In genomic region chr15:68821898-68822380, GRCh38 we compare ENCODE assay signal across 8 cellular contexts. TPM values are rescaled to one million over a fixed set of nuclear protein-coding genes. Genes with fewer than 3 reads are reported as not detected.
A peak's percentile ranks its signal among the peaks of the same experiment; 100 is the strongest.
DNase-seq lines count a peak whose midpoint lies in the region; ATAC-seq and TF ChIP-seq lines count a peak whose summit lies in the region.

No MANE protein-coding gene starts in this region.

- no peaks in the 10 kb centered on the region for H3F3A ChIP-seq in PC-3 (ENCODE audit: low read length, unreplicated experiment)

- H3K4me1 Mint-ChIP-seq in activated CD4-positive, alpha-beta T cell treated with anti-CD3 and anti-CD28 coated beads for 36 hours: peaks cover 15% of the 10 kb centered on the region
- H3K4me1 Mint-ChIP-seq in dendritic cell treated with granulocyte-macrophage colony-stimulating factor and Interleukin-4, amounts not matched to agents 40 ng/mL and 50 ng/mL, for 4 days (ENCODE audit: low read depth): peaks cover 19% of the 10 kb centered on the region
- peaks cover 16 to 22% of the 10 kb centered on the region in 2 donors for H3K4me1 Mint-ChIP-seq in natural killer cell treated with Interleukin-12 subunit alpha and Interleukin-12 subunit beta and Interleukin-15 and Interleukin-18, amount 100 ng/mL, for 72 hours (ENCODE audit: low read depth in 2 of 2)

- no peaks in the 10 kb centered on the region for H3K36me3 ChIP-seq in PC-3 (ENCODE audit: low read depth, low read length)

- peak overlapping the region; percentile 76 for H2AFZ ChIP-seq in PC-3 (ENCODE audit: low read length)

- H3K4me3 ChIP-seq in PC-3 (ENCODE audit: low read length): peak overlapping the region; percentile 98

- H3K9me2 ChIP-seq in PC-3 (replicated peaks; ENCODE audit: low read length): no peaks in the 10 kb centered on the region

- no peaks in the 10 kb centered on the region for H3K9me3 Mint-ChIP-seq in activated CD4-positive, alpha-beta T cell treated with anti-CD3 and anti-CD28 coated beads for 36 hours (ENCODE audit: low read depth)
- H3K9me3 Mint-ChIP-seq in dendritic cell treated with granulocyte-macrophage colony-stimulating factor and Interleukin-4, amounts not matched to agents 40 ng/mL and 50 ng/mL, for 4 days: no peaks in the 10 kb centered on the region
- no peaks in the 10 kb centered on the region for H3K9me3 Mint-ChIP-seq in natural killer cell treated with Interleukin-12 subunit alpha and Interleukin-12 subunit beta and Interleukin-15 and Interleukin-18, amount 100 ng/mL, for 72 hours

- H3K79me2 ChIP-seq in PC-3 (ENCODE audit: low read length): peaks cover 58% of the 10 kb centered on the region

- POLR2A ChIA-PET in activated CD4-positive, alpha-beta T cell treated with anti-CD3 and anti-CD28 coated beads for 36 hours (lab: Charles Lee): interaction anchor here (0.6 kb wide), 1 partner anchor 634 kb away, joined by 4 read pairs; no protein-coding TSS in a partner anchor
- POLR2A ChIA-PET in PC-3 (lab: Charles Lee; ENCODE audit: unreplicated experiment): no interaction called here

- TF ChIP-seq CTCF in PC-3 (conservative IDR thresholded peaks at IDR 0.05; ENCODE audit: low read depth, low read length): no peak

- intact Hi-C loops in activated CD4-positive, alpha-beta T cell treated with anti-CD3 and anti-CD28 coated beads for 36 hours (cut with DNase I, micrococcal nuclease): loop anchor here in 1 of 2 experiments (10.0 kb wide), 1 partner anchor 547 kb away; the partner anchor contains the start of gene FEM1B
- intact Hi-C loops in PC-3 (cut with micrococcal nuclease): no loop called here
- intact Hi-C loops in dendritic cell treated with granulocyte-macrophage colony-stimulating factor and Interleukin-4, amounts not matched to agents 40 ng/mL and 50 ng/mL, for 4 days (cut with micrococcal nuclease): no loop called here

- peaks cover 19% of the 10 kb centered on the region for H3K36me3 Mint-ChIP-seq in activated CD4-positive, alpha-beta T cell treated with anti-CD3 and anti-CD28 coated beads for 36 hours (ENCODE audit: low read depth)
- peaks cover 28% of the 10 kb centered on the region for H3K36me3 Mint-ChIP-seq in dendritic cell treated with granulocyte-macrophage colony-stimulating factor and Interleukin-4, amounts not matched to agents 40 ng/mL and 50 ng/mL, for 4 days (ENCODE audit: low read depth)
- H3K36me3 Mint-ChIP-seq in natural killer cell treated with Interleukin-12 subunit alpha and Interleukin-12 subunit beta and Interleukin-15 and Interleukin-18, amount 100 ng/mL, for 72 hours: peaks cover 6% of the 10 kb centered on the region

- DNase-seq in activated CD4-positive, alpha-beta T cell treated with anti-CD3 and anti-CD28 coated beads for 36 hours: peak; percentile 51
- DNase-seq in activated CD4-positive, alpha-beta T cell treated with anti-CD3 and anti-CD28 coated beads, Interleukin-2, amount 50 U/mL, for 4 hours: no peak
- DNase-seq in PC-3: peak; percentile 60
- no peak for DNase-seq in natural killer cell treated with Interleukin-12 subunit alpha and Interleukin-12 subunit beta and Interleukin-15 and Interleukin-18, amount 100 ng/mL, for 72 hours (ENCODE audit: low spot score)
- DNase-seq in NCI-H1417 treated with DMSO at 0.1 percent for 48 hours (lab: John Stamatoyannopoulos, UW): no peak
- no peak for DNase-seq in ureter (ENCODE audit: low spot score)

- CTCF ChIA-PET in activated CD4-positive, alpha-beta T cell treated with anti-CD3 and anti-CD28 coated beads for 36 hours (lab: Charles Lee): interaction anchor here (1.0 kb wide), 1 partner anchor 29 kb away, joined by 4 read pairs; no protein-coding TSS in a partner anchor
- CTCF ChIA-PET in PC-3 (lab: Charles Lee): no interaction called here

- ATAC-seq in activated CD4-positive, alpha-beta T cell treated with anti-CD3 and anti-CD28 coated beads for 36 hours: no peak
- ATAC-seq in PC-3 (no peak), esophagus mucosa (no peak)
- no peak for ATAC-seq in natural killer cell treated with Interleukin-12 subunit alpha and Interleukin-12 subunit beta and Interleukin-15 and Interleukin-18, amount 100 ng/mL, for 72 hours

- H3K9me3 ChIP-seq in PC-3 (ENCODE audit: low read length): no peaks in the 10 kb centered on the region

- no peaks in the 10 kb centered on the region for H3K27me3 Mint-ChIP-seq in activated CD4-positive, alpha-beta T cell treated with anti-CD3 and anti-CD28 coated beads for 36 hours
- H3K27me3 Mint-ChIP-seq in dendritic cell treated with granulocyte-macrophage colony-stimulating factor and Interleukin-4, amounts not matched to agents 40 ng/mL and 50 ng/mL, for 4 days: no peaks in the 10 kb centered on the region
- H3K27me3 Mint-ChIP-seq in natural killer cell treated with Interleukin-12 subunit alpha and Interleukin-12 subunit beta and Interleukin-15 and Interleukin-18, amount 100 ng/mL, for 72 hours: no peaks in the 10 kb centered on the region

- no peak overlapping the region; the same call in 1 of the 2 replicates for H3K9ac ChIP-seq in PC-3 (ENCODE audit: low read length)

- H3K4me1 ChIP-seq in PC-3 (ENCODE audit: insufficient read depth, low read length): peaks cover 10% of the 10 kb centered on the region; the same call in 1 of the 2 replicates

- H3K27ac ChIP-seq in PC-3 (ENCODE audit: low read length): no peak overlapping the region

- BruUV-seq in PC-3 (replicated peaks; lab: Mats Ljungman, UMichigan): TSS peak; percentile 36

- H3K27ac Mint-ChIP-seq in activated CD4-positive, alpha-beta T cell treated with anti-CD3 and anti-CD28 coated beads for 36 hours: peak overlapping the region; percentile 68
- H3K27ac Mint-ChIP-seq in dendritic cell treated with granulocyte-macrophage colony-stimulating factor and Interleukin-4, amounts not matched to agents 40 ng/mL and 50 ng/mL, for 4 days: peak overlapping the region; percentile 100
- H3K27ac Mint-ChIP-seq in natural killer cell treated with Interleukin-12 subunit alpha and Interleukin-12 subunit beta and Interleukin-15 and Interleukin-18, amount 100 ng/mL, for 72 hours: peak overlapping the region; percentile 85 to 93

- no peaks in the 10 kb centered on the region for H3K27me3 ChIP-seq in PC-3 (ENCODE audit: low read length)

- H3K4me3 Mint-ChIP-seq in activated CD4-positive, alpha-beta T cell treated with anti-CD3 and anti-CD28 coated beads for 36 hours: peak overlapping the region; percentile 99
- peak overlapping the region; percentile 99 for H3K4me3 Mint-ChIP-seq in dendritic cell treated with granulocyte-macrophage colony-stimulating factor and Interleukin-4, amounts not matched to agents 40 ng/mL and 50 ng/mL, for 4 days
- H3K4me3 Mint-ChIP-seq in natural killer cell treated with Interleukin-12 subunit alpha and Interleukin-12 subunit beta and Interleukin-15 and Interleukin-18, amount 100 ng/mL, for 72 hours: peak overlapping the region; percentile 98

- peak overlapping the region; percentile 86 for H3K4me2 ChIP-seq in PC-3 (ENCODE audit: low read length)

- H4K20me1 ChIP-seq in PC-3 (ENCODE audit: low read length): no peaks in the 10 kb centered on the region

RNA-seq across cellular contexts. Expression of gene ANP32A, which starts 1.2 kb away (rescaled TPM):
- total RNA-seq in activated CD4-positive, alpha-beta T cell treated with anti-CD3 and anti-CD28 coated beads for 36 hours: 100 to 1,000 TPM; 252 to 439 TPM
- total RNA-seq in PC-3 (2014; rRNA removed) (106 and 151 TPM in 2 replicates), esophagus mucosa (58.9 TPM), ureter (169 TPM)
- 100 to 1,000 TPM; 208 to 278 TPM for total RNA-seq in natural killer cell treated with Interleukin-12 subunit alpha and Interleukin-12 subunit beta and Interleukin-15 and Interleukin-18, amount 100 ng/mL, for 72 hours

Comparison
In these comparisons a context has a peak if more than half of its experiments do, and no peak if none do; other contexts are left out.
1. DNase-seq: peak in activated CD4-positive, alpha-beta T cell treated with anti-CD3 and anti-CD28 coated beads for 36 hours (single experiment) and PC-3 (single experiment); none in activated CD4-positive, alpha-beta T cell treated with anti-CD3 and anti-CD28 coated beads, Interleukin-2, amount 50 U/mL, for 4 hours (0 of 2), natural killer cell treated with Interleukin-12 subunit alpha and Interleukin-12 subunit beta and Interleukin-15 and Interleukin-18, amount 100 ng/mL, for 72 hours (single experiment), NCI-H1417 treated with DMSO at 0.1 percent for 48 hours (single experiment) and ureter (single experiment).
2. Peak in every context shown above with its lines, with median percentiles within 50 percentile points of each other: H3K27ac Mint-ChIP-seq and H3K4me3 Mint-ChIP-seq.